ENCODE assay signal across 1 cellular context in the genomic region with DNA sequence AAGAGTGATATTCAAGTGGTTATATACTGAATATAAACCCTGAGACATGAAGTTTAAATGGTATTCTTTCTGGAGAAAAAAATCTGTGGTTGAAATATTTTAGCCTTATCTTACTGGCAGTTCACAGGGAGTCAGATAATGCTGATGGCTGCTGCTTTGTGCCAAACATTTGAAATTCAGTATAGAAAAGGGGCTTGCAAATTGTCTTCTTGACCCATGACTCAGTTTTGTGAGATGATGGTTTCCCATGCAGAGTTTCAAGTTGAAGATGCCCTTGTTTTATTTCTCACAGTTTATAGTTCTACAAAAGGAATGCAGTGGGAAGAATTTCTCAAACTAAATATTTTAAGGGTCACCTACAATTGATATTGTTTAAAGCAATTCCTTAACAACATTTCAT.
TF ChIP-seq lines count a peak whose summit lies in the region.

No MANE protein-coding gene starts in this region.

TF ChIP-seq in IMR-90, 13 proteins besides CTCF, POLR2A, EP300 and RAD21 (continued from another document):
- no peak for TF ChIP-seq MXI1 (IDR thresholded peaks at IDR 0.05; ENCODE audit: borderline replicate concordance, low read depth, low read length)
